10 cellular contexts compared by ENCODE assay signal in genomic region chr11:126083829-126084607, GRCh38. TPM values are rescaled to one million over a fixed set of nuclear protein-coding genes. Genes with fewer than 3 reads are reported as not detected.
DNase-seq lines count a peak whose midpoint lies in the region; ATAC-seq, FAIRE-seq and TF ChIP-seq lines count a peak whose summit lies in the region.
"Had no signal": no experiment of that assay in that cellular context is flagged by ENCODE, and none has a peak within 500 bp of the region (broad histone marks: within the 10 kb centered on the region; RNA-seq: fewer than 3 reads in every experiment).

No MANE protein-coding gene starts in this region.

- DNase-seq in GM12892 (ENCODE audit: insufficient read length): no peak
- DNase-seq in NCI-H1105 treated with DMSO at 0.1 percent for 48 hours (lab: John Stamatoyannopoulos, UW): peak; percentile 80
- peak; percentile 34 for DNase-seq in activated T-cell treated with anti-CD3 and anti-CD28 coated beads, Interleukin-2, amount 50 U/mL, for 1 hour
- DNase-seq in mucosa of descending colon: no peak
- DNase-seq in left ventricle myocardium superior: no peak
- DNase-seq in osteoblast (ENCODE audit: insufficient read length, low spot score, missing footprints): no peak
- DNase-seq in GM19238 (ENCODE audit: insufficient read length, low spot score): no peak

- H3K9me3 ChIP-seq in mucosa of descending colon (no peaks in the 10 kb centered on the region), osteoblast (ENCODE audit: low read depth, low read length) (no peaks in the 10 kb centered on the region)

- H3K4me2 ChIP-seq in osteoblast (ENCODE audit: insufficient read depth, low read length): no peak overlapping the region

- H3K27ac ChIP-seq in osteoblast (ENCODE audit: low read depth, low read length): no peak overlapping the region

- peaks cover 3% of the 10 kb centered on the region for H3K27me3 ChIP-seq in osteoblast (ENCODE audit: insufficient read depth, low read length)

- TF ChIP-seq POLR2A in GM12892 (IDR thresholded peaks at IDR 0.05; ENCODE audit: low read depth, low read length): no peak

- no peaks in the 10 kb centered on the region for H3K79me2 ChIP-seq in osteoblast (ENCODE audit: insufficient read depth, low read length)

- H3K4me1 ChIP-seq in mucosa of descending colon (ENCODE audit: low read depth) (no peaks in the 10 kb centered on the region), osteoblast (ENCODE audit: insufficient read depth, low read length) (no peaks in the 10 kb centered on the region)

- ATAC-seq in mucosa of descending colon (peak; percentile 53), GM19455 (IDR thresholded peaks at IDR 0.05; ENCODE audit: unreplicated experiment) (no peak), left ventricle myocardium superior (no peak)

- H2AFZ ChIP-seq in osteoblast (ENCODE audit: low read length): no peak overlapping the region

- H3K4me3 ChIP-seq in mucosa of descending colon: no peak overlapping the region
- no peak overlapping the region for H3K4me3 ChIP-seq in osteoblast (ENCODE audit: insufficient read depth, low read length)

- H4K20me1 ChIP-seq in osteoblast (ENCODE audit: insufficient read depth, low read length): no peaks in the 10 kb centered on the region

- FAIRE-seq in GM12892 (lab: Jason Lieb, UNC): peak; percentile 86
- FAIRE-seq: G401.6, TTC549 had no signal

- H3K36me3 ChIP-seq in mucosa of descending colon (ENCODE audit: low read depth) (no peaks in the 10 kb centered on the region), osteoblast (ENCODE audit: insufficient read depth, low read length) (no peaks in the 10 kb centered on the region)

- no peak for TF ChIP-seq CTCF in mucosa of descending colon (IDR thresholded peaks at IDR 0.05)
- no peak for TF ChIP-seq CTCF in osteoblast (IDR thresholded peaks at IDR 0.05; ENCODE audit: extremely low read depth, low read depth, low read length)

- intact Hi-C loops in mucosa of descending colon (cut with DNase I, micrococcal nuclease): no loop called here
- intact Hi-C loops in left ventricle myocardium superior (cut with micrococcal nuclease): no loop called here

RNA-seq across cellular contexts. Expression of gene CDON, which starts 21.4 kb away (rescaled TPM):
- polyA plus RNA-seq in GM12892 (2012; ENCODE audit: missing spikeins): 0.15 TPM
- total RNA-seq in mucosa of descending colon: 10 to 100 TPM in 1 of 3 donors, 1 to 10 TPM in 2; 3.8 to 91.6 (median 6.6) TPM
- 15.9 TPM for total RNA-seq in left ventricle myocardium superior
- 12.3 and 15.3 TPM in 2 replicates for total RNA-seq in osteoblast

Comparison
In these comparisons a context has a peak if more than half of its experiments do, and no peak if none do; other contexts are left out.
1. DNase-seq: peak in NCI-H1105 treated with DMSO at 0.1 percent for 48 hours (single experiment) and activated T-cell treated with anti-CD3 and anti-CD28 coated beads, Interleukin-2, amount 50 U/mL, for 1 hour (single experiment); none in GM12892 (single experiment), mucosa of descending colon (0 of 3), left ventricle myocardium superior (single experiment), osteoblast (single experiment) and GM19238 (single experiment).